In genomic region chr13:46565808-46566750, GRCh38 we compare ENCODE assay signal across 1 cellular context.
TF ChIP-seq lines count a peak whose summit lies in the region.

No MANE protein-coding gene starts in this region.

TF ChIP-seq in SK-N-SH, 30 proteins besides CTCF, POLR2A, EP300 and RAD21 (continued from another document):
- no peak for TF ChIP-seq PBX3 (IDR thresholded peaks at IDR 0.05)
- TF ChIP-seq POLR2AphosphoS5 (IDR thresholded peaks at IDR 0.05; ENCODE audit: low read depth, low read length) = no peak
- no peak for TF ChIP-seq NRF1 (IDR thresholded peaks at IDR 0.05; ENCODE audit: low read depth, low read length)
- no peak for TF ChIP-seq FOXJ3 (CRISPR knock-in tag; IDR thresholded peaks at IDR 0.05)
- TF ChIP-seq TAF1 (IDR thresholded peaks at IDR 0.05; ENCODE audit: borderline replicate concordance, low read depth, low read length) = no peak
